ENCODE assay signal across 1 cellular context in the genomic region with DNA sequence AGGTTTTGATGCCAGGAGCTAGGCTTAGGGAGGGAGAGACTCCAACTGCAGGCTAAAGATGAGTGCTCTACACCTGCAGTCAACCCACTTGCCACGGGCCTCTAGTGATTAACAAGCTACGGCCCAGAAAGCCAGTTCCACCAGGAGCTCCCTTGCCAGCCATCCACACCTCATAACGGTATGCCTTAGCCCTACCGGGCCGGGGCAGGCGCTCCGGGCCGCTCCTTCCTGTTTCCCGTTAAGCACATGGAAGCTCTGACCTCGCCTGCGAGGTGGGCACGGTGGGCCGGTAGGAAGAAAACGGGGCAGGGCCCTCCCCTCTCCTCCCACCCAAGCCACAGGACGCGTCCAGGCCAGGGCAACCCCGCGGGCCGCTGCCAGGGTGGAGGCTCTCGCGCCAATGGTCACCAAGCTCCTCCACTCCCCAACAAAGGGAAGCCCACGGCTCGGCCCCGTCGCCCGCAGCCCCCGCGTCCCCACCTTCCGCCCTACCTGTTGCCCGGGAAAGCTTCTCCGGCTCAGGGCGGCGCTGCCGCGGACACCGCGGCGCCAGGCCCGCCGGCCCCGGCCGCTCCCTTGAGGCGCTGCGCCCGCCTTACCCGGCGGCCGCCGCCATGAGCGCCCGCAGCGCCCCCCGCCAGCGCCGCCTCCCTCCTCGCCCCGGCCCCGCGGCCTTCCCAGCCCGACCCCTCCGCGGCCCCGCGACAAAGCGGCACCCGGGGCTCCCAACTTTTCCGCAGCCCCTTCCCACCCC.
TF ChIP-seq lines count a peak whose summit lies in the region.

No MANE protein-coding gene starts in this region.

TF ChIP-seq in K562, 482 proteins besides CTCF, POLR2A, EP300 and RAD21 (continues in another document):
- TF ChIP-seq MCM7 (IDR thresholded peaks at IDR 0.05) (no peak), ELF2 (CRISPR knock-in tag; IDR thresholded peaks at IDR 0.05) (no peak), ZKSCAN8 (CRISPR knock-in tag; IDR thresholded peaks at IDR 0.05) (no peak), SMAD1 (IDR thresholded peaks at IDR 0.05; ENCODE audit: low read depth, low read length, partially characterized antibody) (no peak), NR2C1 (IDR thresholded peaks at IDR 0.05) (no peak), NR2C1 (tag; IDR thresholded peaks at IDR 0.05) (no peak), ZNF644 (tag; IDR thresholded peaks at IDR 0.05; ENCODE audit: low read depth) (no peak), ZNF780A (CRISPR knock-in tag; IDR thresholded peaks at IDR 0.05) (no peak), ZNF347 (CRISPR knock-in tag; IDR thresholded peaks at IDR 0.05; ENCODE audit: low read depth) (no peak), SIX5 (IDR thresholded peaks at IDR 0.05; ENCODE audit: borderline replicate concordance in 1 of 2, insufficient read depth in 1 of 2, low read depth in 1 of 2, low read length in 2 of 2) (no peak), GTF2A2 (tag; IDR thresholded peaks at IDR 0.05) (peak; percentile 56; the same call in 1 of the 2 replicates), ZFP30 (CRISPR knock-in tag; IDR thresholded peaks at IDR 0.05; ENCODE audit: borderline replicate concordance) (no peak), POLR2G (IDR thresholded peaks at IDR 0.05; ENCODE audit: low read depth, low read length) (no peak), TOE1 (IDR thresholded peaks at IDR 0.05; ENCODE audit: borderline replicate concordance) (no peak), TOE1 (CRISPR knock-in tag; IDR thresholded peaks at IDR 0.05; ENCODE audit: borderline replicate concordance, low read depth) (no peak), ETS2 (tag; IDR thresholded peaks at IDR 0.05; ENCODE audit: borderline replicate concordance, poor library complexity, severe bottlenecking) (no peak), PTTG1 (tag; IDR thresholded peaks at IDR 0.05; ENCODE audit: low read depth) (no peak), RFX7 (CRISPR knock-in tag; IDR thresholded peaks at IDR 0.05) (no peak), RBM17 (IDR thresholded peaks at IDR 0.05; ENCODE audit: borderline replicate concordance, low read depth, low read length) (no peak), KDM5B (IDR thresholded peaks at IDR 0.05; ENCODE audit: insufficient replicate concordance, low read depth, low read length) (peak; percentile 40), NFE2L1 (tag; IDR thresholded peaks at IDR 0.05; ENCODE audit: borderline replicate concordance, low read depth) (no peak), PHF8 (IDR thresholded peaks at IDR 0.05; ENCODE audit: borderline replicate concordance, low read length) (no peak; the same call in 1 of the 2 replicates), MEIS2 (IDR thresholded peaks at IDR 0.05; ENCODE audit: partially characterized antibody) (no peak), KDM1A (IDR thresholded peaks at IDR 0.05) (no peak), RBM34 (IDR thresholded peaks at IDR 0.05; ENCODE audit: borderline replicate concordance, insufficient read depth, low read length) (no peak), STAT5A (IDR thresholded peaks at IDR 0.05; ENCODE audit: borderline replicate concordance, low read length) (no peak), ZNF384 (IDR thresholded peaks at IDR 0.05; ENCODE audit: low read depth, low read length) (no peak), SRF (CRISPR knock-in tag; IDR thresholded peaks at IDR 0.05) (no peak)
- TF ChIP-seq, protein P1, sequence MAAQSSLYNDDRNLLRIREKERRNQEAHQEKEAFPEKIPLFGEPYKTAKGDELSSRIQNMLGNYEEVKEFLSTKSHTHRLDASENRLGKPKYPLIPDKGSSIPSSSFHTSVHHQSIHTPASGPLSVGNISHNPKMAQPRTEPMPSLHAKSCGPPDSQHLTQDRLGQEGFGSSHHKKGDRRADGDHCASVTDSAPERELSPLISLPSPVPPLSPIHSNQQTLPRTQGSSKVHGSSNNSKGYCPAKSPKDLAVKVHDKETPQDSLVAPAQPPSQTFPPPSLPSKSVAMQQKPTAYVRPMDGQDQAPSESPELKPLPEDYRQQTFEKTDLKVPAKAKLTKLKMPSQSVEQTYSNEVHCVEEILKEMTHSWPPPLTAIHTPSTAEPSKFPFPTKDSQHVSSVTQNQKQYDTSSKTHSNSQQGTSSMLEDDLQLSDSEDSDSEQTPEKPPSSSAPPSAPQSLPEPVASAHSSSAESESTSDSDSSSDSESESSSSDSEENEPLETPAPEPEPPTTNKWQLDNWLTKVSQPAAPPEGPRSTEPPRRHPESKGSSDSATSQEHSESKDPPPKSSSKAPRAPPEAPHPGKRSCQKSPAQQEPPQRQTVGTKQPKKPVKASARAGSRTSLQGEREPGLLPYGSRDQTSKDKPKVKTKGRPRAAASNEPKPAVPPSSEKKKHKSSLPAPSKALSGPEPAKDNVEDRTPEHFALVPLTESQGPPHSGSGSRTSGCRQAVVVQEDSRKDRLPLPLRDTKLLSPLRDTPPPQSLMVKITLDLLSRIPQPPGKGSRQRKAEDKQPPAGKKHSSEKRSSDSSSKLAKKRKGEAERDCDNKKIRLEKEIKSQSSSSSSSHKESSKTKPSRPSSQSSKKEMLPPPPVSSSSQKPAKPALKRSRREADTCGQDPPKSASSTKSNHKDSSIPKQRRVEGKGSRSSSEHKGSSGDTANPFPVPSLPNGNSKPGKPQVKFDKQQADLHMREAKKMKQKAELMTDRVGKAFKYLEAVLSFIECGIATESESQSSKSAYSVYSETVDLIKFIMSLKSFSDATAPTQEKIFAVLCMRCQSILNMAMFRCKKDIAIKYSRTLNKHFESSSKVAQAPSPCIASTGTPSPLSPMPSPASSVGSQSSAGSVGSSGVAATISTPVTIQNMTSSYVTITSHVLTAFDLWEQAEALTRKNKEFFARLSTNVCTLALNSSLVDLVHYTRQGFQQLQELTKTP (IDR thresholded peaks at IDR 0.05; ENCODE audit: low read depth in 1 of 2, partially characterized antibody in 2 of 2), result no peak
- TF ChIP-seq, protein P2, sequence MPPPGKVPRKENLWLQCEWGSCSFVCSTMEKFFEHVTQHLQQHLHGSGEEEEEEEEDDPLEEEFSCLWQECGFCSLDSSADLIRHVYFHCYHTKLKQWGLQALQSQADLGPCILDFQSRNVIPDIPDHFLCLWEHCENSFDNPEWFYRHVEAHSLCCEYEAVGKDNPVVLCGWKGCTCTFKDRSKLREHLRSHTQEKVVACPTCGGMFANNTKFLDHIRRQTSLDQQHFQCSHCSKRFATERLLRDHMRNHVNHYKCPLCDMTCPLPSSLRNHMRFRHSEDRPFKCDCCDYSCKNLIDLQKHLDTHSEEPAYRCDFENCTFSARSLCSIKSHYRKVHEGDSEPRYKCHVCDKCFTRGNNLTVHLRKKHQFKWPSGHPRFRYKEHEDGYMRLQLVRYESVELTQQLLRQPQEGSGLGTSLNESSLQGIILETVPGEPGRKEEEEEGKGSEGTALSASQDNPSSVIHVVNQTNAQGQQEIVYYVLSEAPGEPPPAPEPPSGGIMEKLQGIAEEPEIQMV (tag; conservative IDR thresholded peaks at IDR 0.05; ENCODE audit: low read depth), result no peak
- TF ChIP-seq, protein P3, sequence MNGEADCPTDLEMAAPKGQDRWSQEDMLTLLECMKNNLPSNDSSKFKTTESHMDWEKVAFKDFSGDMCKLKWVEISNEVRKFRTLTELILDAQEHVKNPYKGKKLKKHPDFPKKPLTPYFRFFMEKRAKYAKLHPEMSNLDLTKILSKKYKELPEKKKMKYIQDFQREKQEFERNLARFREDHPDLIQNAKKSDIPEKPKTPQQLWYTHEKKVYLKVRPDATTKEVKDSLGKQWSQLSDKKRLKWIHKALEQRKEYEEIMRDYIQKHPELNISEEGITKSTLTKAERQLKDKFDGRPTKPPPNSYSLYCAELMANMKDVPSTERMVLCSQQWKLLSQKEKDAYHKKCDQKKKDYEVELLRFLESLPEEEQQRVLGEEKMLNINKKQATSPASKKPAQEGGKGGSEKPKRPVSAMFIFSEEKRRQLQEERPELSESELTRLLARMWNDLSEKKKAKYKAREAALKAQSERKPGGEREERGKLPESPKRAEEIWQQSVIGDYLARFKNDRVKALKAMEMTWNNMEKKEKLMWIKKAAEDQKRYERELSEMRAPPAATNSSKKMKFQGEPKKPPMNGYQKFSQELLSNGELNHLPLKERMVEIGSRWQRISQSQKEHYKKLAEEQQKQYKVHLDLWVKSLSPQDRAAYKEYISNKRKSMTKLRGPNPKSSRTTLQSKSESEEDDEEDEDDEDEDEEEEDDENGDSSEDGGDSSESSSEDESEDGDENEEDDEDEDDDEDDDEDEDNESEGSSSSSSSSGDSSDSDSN (IDR thresholded peaks at IDR 0.05; ENCODE audit: borderline replicate concordance in 1 of 2, low read depth in 2 of 2, low read length in 2 of 2), result peak; percentile 56 to 77; a peak in 2 of 4 replicates
- TF ChIP-seq, protein P4, sequence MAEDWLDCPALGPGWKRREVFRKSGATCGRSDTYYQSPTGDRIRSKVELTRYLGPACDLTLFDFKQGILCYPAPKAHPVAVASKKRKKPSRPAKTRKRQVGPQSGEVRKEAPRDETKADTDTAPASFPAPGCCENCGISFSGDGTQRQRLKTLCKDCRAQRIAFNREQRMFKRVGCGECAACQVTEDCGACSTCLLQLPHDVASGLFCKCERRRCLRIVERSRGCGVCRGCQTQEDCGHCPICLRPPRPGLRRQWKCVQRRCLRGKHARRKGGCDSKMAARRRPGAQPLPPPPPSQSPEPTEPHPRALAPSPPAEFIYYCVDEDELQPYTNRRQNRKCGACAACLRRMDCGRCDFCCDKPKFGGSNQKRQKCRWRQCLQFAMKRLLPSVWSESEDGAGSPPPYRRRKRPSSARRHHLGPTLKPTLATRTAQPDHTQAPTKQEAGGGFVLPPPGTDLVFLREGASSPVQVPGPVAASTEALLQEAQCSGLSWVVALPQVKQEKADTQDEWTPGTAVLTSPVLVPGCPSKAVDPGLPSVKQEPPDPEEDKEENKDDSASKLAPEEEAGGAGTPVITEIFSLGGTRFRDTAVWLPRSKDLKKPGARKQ (CRISPR knock-in tag; IDR thresholded peaks at IDR 0.05), result no peak
- TF ChIP-seq, protein P5, sequence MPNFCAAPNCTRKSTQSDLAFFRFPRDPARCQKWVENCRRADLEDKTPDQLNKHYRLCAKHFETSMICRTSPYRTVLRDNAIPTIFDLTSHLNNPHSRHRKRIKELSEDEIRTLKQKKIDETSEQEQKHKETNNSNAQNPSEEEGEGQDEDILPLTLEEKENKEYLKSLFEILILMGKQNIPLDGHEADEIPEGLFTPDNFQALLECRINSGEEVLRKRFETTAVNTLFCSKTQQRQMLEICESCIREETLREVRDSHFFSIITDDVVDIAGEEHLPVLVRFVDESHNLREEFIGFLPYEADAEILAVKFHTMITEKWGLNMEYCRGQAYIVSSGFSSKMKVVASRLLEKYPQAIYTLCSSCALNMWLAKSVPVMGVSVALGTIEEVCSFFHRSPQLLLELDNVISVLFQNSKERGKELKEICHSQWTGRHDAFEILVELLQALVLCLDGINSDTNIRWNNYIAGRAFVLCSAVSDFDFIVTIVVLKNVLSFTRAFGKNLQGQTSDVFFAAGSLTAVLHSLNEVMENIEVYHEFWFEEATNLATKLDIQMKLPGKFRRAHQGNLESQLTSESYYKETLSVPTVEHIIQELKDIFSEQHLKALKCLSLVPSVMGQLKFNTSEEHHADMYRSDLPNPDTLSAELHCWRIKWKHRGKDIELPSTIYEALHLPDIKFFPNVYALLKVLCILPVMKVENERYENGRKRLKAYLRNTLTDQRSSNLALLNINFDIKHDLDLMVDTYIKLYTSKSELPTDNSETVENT (CRISPR knock-in tag; IDR thresholded peaks at IDR 0.05), result no peak
- TF ChIP-seq, protein P6, sequence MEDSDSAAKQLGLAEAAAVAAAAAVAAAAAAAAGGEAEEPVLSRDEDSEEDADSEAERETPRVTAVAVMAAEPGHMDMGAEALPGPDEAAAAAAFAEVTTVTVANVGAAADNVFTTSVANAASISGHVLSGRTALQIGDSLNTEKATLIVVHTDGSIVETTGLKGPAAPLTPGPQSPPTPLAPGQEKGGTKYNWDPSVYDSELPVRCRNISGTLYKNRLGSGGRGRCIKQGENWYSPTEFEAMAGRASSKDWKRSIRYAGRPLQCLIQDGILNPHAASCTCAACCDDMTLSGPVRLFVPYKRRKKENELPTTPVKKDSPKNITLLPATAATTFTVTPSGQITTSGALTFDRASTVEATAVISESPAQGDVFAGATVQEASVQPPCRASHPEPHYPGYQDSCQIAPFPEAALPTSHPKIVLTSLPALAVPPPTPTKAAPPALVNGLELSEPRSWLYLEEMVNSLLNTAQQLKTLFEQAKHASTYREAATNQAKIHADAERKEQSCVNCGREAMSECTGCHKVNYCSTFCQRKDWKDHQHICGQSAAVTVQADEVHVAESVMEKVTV (CRISPR knock-in tag; IDR thresholded peaks at IDR 0.05), result no peak
- TF ChIP-seq, protein P7, sequence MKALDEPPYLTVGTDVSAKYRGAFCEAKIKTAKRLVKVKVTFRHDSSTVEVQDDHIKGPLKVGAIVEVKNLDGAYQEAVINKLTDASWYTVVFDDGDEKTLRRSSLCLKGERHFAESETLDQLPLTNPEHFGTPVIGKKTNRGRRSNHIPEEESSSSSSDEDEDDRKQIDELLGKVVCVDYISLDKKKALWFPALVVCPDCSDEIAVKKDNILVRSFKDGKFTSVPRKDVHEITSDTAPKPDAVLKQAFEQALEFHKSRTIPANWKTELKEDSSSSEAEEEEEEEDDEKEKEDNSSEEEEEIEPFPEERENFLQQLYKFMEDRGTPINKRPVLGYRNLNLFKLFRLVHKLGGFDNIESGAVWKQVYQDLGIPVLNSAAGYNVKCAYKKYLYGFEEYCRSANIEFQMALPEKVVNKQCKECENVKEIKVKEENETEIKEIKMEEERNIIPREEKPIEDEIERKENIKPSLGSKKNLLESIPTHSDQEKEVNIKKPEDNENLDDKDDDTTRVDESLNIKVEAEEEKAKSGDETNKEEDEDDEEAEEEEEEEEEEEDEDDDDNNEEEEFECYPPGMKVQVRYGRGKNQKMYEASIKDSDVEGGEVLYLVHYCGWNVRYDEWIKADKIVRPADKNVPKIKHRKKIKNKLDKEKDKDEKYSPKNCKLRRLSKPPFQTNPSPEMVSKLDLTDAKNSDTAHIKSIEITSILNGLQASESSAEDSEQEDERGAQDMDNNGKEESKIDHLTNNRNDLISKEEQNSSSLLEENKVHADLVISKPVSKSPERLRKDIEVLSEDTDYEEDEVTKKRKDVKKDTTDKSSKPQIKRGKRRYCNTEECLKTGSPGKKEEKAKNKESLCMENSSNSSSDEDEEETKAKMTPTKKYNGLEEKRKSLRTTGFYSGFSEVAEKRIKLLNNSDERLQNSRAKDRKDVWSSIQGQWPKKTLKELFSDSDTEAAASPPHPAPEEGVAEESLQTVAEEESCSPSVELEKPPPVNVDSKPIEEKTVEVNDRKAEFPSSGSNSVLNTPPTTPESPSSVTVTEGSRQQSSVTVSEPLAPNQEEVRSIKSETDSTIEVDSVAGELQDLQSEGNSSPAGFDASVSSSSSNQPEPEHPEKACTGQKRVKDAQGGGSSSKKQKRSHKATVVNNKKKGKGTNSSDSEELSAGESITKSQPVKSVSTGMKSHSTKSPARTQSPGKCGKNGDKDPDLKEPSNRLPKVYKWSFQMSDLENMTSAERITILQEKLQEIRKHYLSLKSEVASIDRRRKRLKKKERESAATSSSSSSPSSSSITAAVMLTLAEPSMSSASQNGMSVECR (CRISPR knock-in tag; IDR thresholded peaks at IDR 0.05), result peak; percentile 38; the same call in 1 of the 2 replicates
- TF ChIP-seq, protein P8, sequence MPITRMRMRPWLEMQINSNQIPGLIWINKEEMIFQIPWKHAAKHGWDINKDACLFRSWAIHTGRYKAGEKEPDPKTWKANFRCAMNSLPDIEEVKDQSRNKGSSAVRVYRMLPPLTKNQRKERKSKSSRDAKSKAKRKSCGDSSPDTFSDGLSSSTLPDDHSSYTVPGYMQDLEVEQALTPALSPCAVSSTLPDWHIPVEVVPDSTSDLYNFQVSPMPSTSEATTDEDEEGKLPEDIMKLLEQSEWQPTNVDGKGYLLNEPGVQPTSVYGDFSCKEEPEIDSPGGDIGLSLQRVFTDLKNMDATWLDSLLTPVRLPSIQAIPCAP (CRISPR knock-in tag; IDR thresholded peaks at IDR 0.05; ENCODE audit: borderline replicate concordance), result no peak
